ENCODE assay signal across 11 cellular contexts in genomic region chr16:57156351-57156703, GRCh38.
"Had no signal": no experiment of that assay in that cellular context is flagged by ENCODE, and none has a peak within 500 bp of the region (broad histone marks: within the 10 kb centered on the region; RNA-seq: fewer than 3 reads in every experiment).

No MANE protein-coding gene starts in this region.

- H3K9me3 Mint-ChIP-seq: neural progenitor cell; stimulated activated naive CD8-positive, alpha-beta T cell treated with anti-CD3 and anti-CD28 coated beads, Interleukin-15, Interleukin-2, amounts not matched to agents 100 ng/mL and 50 ng/mL, for 24 hours had no signal

- ATAC-seq: activated CD8-positive, alpha-beta T cell treated with anti-CD3 and anti-CD28 coated beads, Interleukin-2, amount 10 ng/mL, durations not matched to agents 7 days and 5 days; sciatic nerve had no signal

- DNase-seq: activated CD8-positive, alpha-beta memory T cell treated with anti-CD3 and anti-CD28 coated beads, Interleukin-2, amount 50 U/mL, for 4 hours; activated CD8-positive, alpha-beta T cell treated with anti-CD3 and anti-CD28 coated beads, Interleukin-2, amount 10 ng/mL, durations not matched to agents 7 days and 5 days; ovary; SJCRH30; spleen; T-helper 9 cell; testis; WERI-Rb-1 had no signal

- H3K4me3 Mint-ChIP-seq: activated CD8-positive, alpha-beta T cell treated with anti-CD3 and anti-CD28 coated beads, Interleukin-2, amount 10 ng/mL, durations not matched to agents 7 days and 5 days; neural progenitor cell; stimulated activated naive CD8-positive, alpha-beta T cell treated with anti-CD3 and anti-CD28 coated beads, Interleukin-15, Interleukin-2, amounts not matched to agents 100 ng/mL and 50 ng/mL, for 24 hours had no signal

- H3K27ac Mint-ChIP-seq: neural progenitor cell; stimulated activated naive CD8-positive, alpha-beta T cell treated with anti-CD3 and anti-CD28 coated beads, Interleukin-15, Interleukin-2, amounts not matched to agents 100 ng/mL and 50 ng/mL, for 24 hours had no signal

- H3K27me3 Mint-ChIP-seq: stimulated activated naive CD8-positive, alpha-beta T cell treated with anti-CD3 and anti-CD28 coated beads, Interleukin-15, Interleukin-2, amounts not matched to agents 100 ng/mL and 50 ng/mL, for 24 hours had no signal
